ENCODE assay signal across 18 cellular contexts in the genomic region with DNA sequence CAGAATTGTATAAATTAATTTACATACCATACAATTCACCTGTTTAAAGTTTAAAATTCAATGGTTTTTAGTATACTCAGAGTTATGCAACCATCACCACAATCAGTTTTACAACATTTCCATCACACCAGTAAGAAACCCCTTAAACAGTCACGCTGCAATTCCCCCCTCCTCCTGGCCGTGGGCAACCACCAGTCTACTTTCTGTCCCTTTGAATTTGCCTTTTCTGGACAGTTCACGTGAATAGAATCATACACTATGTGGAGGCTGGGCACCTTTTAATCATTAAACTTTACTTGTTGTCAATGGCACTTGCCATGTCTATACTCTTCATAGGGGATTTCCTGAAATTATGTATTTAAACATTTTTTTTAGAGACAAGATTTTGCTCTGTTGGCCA. TPM values are rescaled to one million over a fixed set of nuclear protein-coding genes. Genes with fewer than 3 reads are reported as not detected.
A peak's percentile ranks its signal among the peaks of the same experiment; 100 is the strongest.
DNase-seq lines count a peak whose midpoint lies in the region; ATAC-seq, FAIRE-seq and TF ChIP-seq lines count a peak whose summit lies in the region.
"Had no signal": no experiment of that assay in that cellular context is flagged by ENCODE, and none has a peak within 500 bp of the region (broad histone marks: within the 10 kb centered on the region; RNA-seq: fewer than 3 reads in every experiment).

No MANE protein-coding gene starts in this region.

- POLR2A ChIA-PET in H1 (lab: Charles Lee; ENCODE audit: partially characterized antibody): no interaction called here
- POLR2A ChIA-PET in GM10248 (lab: Yijun Ruan, JAX): no interaction called here

- no peak overlapping the region for H2BK12ac ChIP-seq in H1 (ENCODE audit: low read depth, low read length)

- TF ChIP-seq CTCF in H1 (IDR thresholded peaks at IDR 0.05; ENCODE audit: control extremely low read depth in 1 of 3, insufficient read depth in 1 of 3, low read depth in 1 of 3, low read length in 3 of 3) (no peak), ovary (IDR thresholded peaks at IDR 0.05) (no peak), GM10248 (IDR thresholded peaks at IDR 0.05; ENCODE audit: control extremely low read depth, extremely low read depth, low read depth, missing control alignments) (no peak)

- H3K4me2 ChIP-seq in H1 (ENCODE audit: insufficient read depth in 1 of 2, low read depth in 2 of 2, low read length in 2 of 2): no peak overlapping the region

- no peaks in the 10 kb centered on the region for H3K79me1 ChIP-seq in H1 (ENCODE audit: low read depth, low read length)

- no peaks in the 10 kb centered on the region for H4K20me1 ChIP-seq in H1 (replicated peaks in 1 of 2; ENCODE audit: control insufficient read depth in 1 of 2, insufficient read depth in 2 of 2, low read length in 2 of 2)

- intact Hi-C loops in ovary (cut with DNase I): no loop called here

- H2BK15ac ChIP-seq in H1 (ENCODE audit: low read length): no peak overlapping the region

- H3K36me3 ChIP-seq in H1 (ENCODE audit: control insufficient read depth in 2 of 4, insufficient read depth in 4 of 4, low read length in 3 of 4) (no peaks in the 10 kb centered on the region), ovary (no peaks in the 10 kb centered on the region)
- H3K36me3 ChIP-seq: MG63, right atrium auricular region, SJSA1, suprapubic skin had no signal

- H4K8ac ChIP-seq in H1 (ENCODE audit: extremely low read depth, insufficient read depth, low read length): peak overlapping the region; percentile 51; the same call in 1 of the 2 replicates

- FAIRE-seq in H1 (lab: Jason Lieb, UNC): no peak

- H2BK20ac ChIP-seq in H1 (ENCODE audit: low read length): no peak overlapping the region

- H3K4ac ChIP-seq in H1 (replicated peaks; ENCODE audit: insufficient read length, low read depth, low read length): no peak overlapping the region

- ATAC-seq in GM18511 (IDR thresholded peaks at IDR 0.05; ENCODE audit: unreplicated experiment) (peak; percentile 84), GM21528 (IDR thresholded peaks at IDR 0.05; ENCODE audit: low FRiP score, unreplicated experiment) (peak; percentile 63), HG03175 (IDR thresholded peaks at IDR 0.05; ENCODE audit: unreplicated experiment) (peak; percentile 83), HG03565 (IDR thresholded peaks at IDR 0.05; ENCODE audit: unreplicated experiment) (no peak)
- ATAC-seq: activated T-cell treated with anti-CD3 and anti-CD28 coated beads, Interleukin-2, amount 50 U/mL, for 4 hours had no signal

- DNase-seq in H1 (ENCODE audit: low read depth in 1 of 2, low spot score in 2 of 2) (no peak), ovary (no peak), GM10248 (ENCODE audit: extremely low spot score) (no peak)
- DNase-seq in effector CD4-positive, alpha-beta T cell: no peak
- DNase-seq: activated T-cell treated with anti-CD3 and anti-CD28 coated beads, Interleukin-2, amount 50 U/mL, for 4 hours; CD4-positive, alpha-beta memory T cell; GOT3; islet precursor cell; MG63; NCI-H524 treated with DMSO at 0.1 percent for 48 hours had no signal

- H4K5ac ChIP-seq in H1 (ENCODE audit: insufficient read length, low read depth, low read length): no peak overlapping the region

- TF ChIP-seq RAD21 in H1 (IDR thresholded peaks at IDR 0.05 in 1 of 2, conservative IDR thresholded peaks at IDR 0.05 in 1 of 2; ENCODE audit: low read depth in 2 of 2, low read length in 2 of 2): no peak

- H3K56ac ChIP-seq in H1 (replicated peaks; ENCODE audit: insufficient read length, low read depth, low read length): no peak overlapping the region

- TF ChIP-seq POLR2A in H1 (IDR thresholded peaks at IDR 0.05; ENCODE audit: control extremely low read depth in 1 of 2, low read depth in 2 of 2, low read length in 2 of 2): no peak
- TF ChIP-seq POLR2A in ovary (IDR thresholded peaks at IDR 0.05): no peak

- H3K9me3 ChIP-seq in H1 (ENCODE audit: insufficient read depth in 2 of 2, low read depth in 1 of 2, low read length in 1 of 2) (no peaks in the 10 kb centered on the region), ovary (no peaks in the 10 kb centered on the region)
- H3K9me3 ChIP-seq: MG63, right atrium auricular region, SJSA1, suprapubic skin had no signal

- no peak overlapping the region for H2AFZ ChIP-seq in H1 (ENCODE audit: low read length)

- H3K4me1 ChIP-seq in H1 (replicated peaks in 1 of 4; ENCODE audit: control insufficient read depth in 3 of 4, insufficient read depth in 4 of 4, low read length in 3 of 4) (peaks cover 0 to 2% (median 0%) of the 10 kb centered on the region in 4 experiments; a peak in 1 of 7 replicates), ovary (ENCODE audit: insufficient read depth) (no peaks in the 10 kb centered on the region)
- H3K4me1 ChIP-seq: right atrium auricular region, SJSA1 had no signal

- H3K27ac ChIP-seq in H1 (ENCODE audit: low read depth, low read length) (no peak overlapping the region), ovary (no peak overlapping the region)
- H3K27ac ChIP-seq: right atrium auricular region, SJSA1, suprapubic skin, VCaP had no signal

- H3K23me2 ChIP-seq in H1 (ENCODE audit: low read depth, low read length): no peaks in the 10 kb centered on the region

- no peak overlapping the region for H3K23ac ChIP-seq in H1 (ENCODE audit: insufficient read length)

- TF ChIP-seq EP300 in H1 (IDR thresholded peaks at IDR 0.05; ENCODE audit: borderline replicate concordance in 1 of 2, low read depth in 2 of 2, low read length in 2 of 2) (no peak), ovary (IDR thresholded peaks at IDR 0.05) (no peak)

- H3K4me3 ChIP-seq in H1 (ENCODE audit: extremely low read depth in 1 of 4, insufficient read depth in 2 of 4, low read depth in 3 of 4, low read length in 4 of 4) (no peak overlapping the region), ovary (no peak overlapping the region)
- H3K4me3 ChIP-seq: MG63, right atrium auricular region, SJSA1, suprapubic skin had no signal

- H3K14ac ChIP-seq in H1 (ENCODE audit: insufficient read length): no peak overlapping the region

- H3K79me2 ChIP-seq in H1 (ENCODE audit: control insufficient read depth in 1 of 2, insufficient read depth in 2 of 2, low read length in 2 of 2): no peaks in the 10 kb centered on the region

- H3K27me3 ChIP-seq in H1 (replicated peaks in 1 of 4; ENCODE audit: control insufficient read depth in 3 of 4, extremely low read depth in 1 of 4, insufficient read depth in 3 of 4, low read length in 3 of 4): no peaks in the 10 kb centered on the region
- no peaks in the 10 kb centered on the region for H3K27me3 ChIP-seq in ovary
- H3K27me3 ChIP-seq: MG63, right atrium auricular region, SJSA1, suprapubic skin had no signal

- CTCF ChIA-PET in H1 (lab: Charles Lee; ENCODE audit: partially characterized antibody): interaction anchor here (0.6 kb wide), 1 partner anchor 473 kb away, joined by 3 read pairs; no protein-coding TSS in a partner anchor
- CTCF ChIA-PET in GM10248 (lab: Yijun Ruan, JAX): interaction anchor here (0.6 kb wide), 1 partner anchor 477 kb away, joined by 3 read pairs; no protein-coding TSS in a partner anchor

- no peak overlapping the region for H4K91ac ChIP-seq in H1 (replicated peaks; ENCODE audit: insufficient read length, low read length)

- WGBS in H1 (ENCODE audit: extremely low coverage in 1 of 2, insufficient coverage in 1 of 2, insufficient read length in 1 of 2, insufficient replicate concordance in 2 of 2, low coverage in 1 of 2, low lambda C conversion rate in 2 of 2, missing lambda C conversion rate in 1 of 2), 2 experiments: 90% methylated on average over 3 of the region's 3 CpGs; no CpG with 5 or more reads in 1 of the 2 experiments
- 76 to 78% (median 76%) methylated on average over 3 of the region's 3 CpGs for WGBS in ovary, 3 donors

- H2AK5ac ChIP-seq in H1 (ENCODE audit: low read depth, low read length): no peak overlapping the region

- no peak overlapping the region for H2BK120ac ChIP-seq in H1 (replicated peaks; ENCODE audit: low read depth, low read length)

- no peak overlapping the region for H3K18ac ChIP-seq in H1 (ENCODE audit: extremely low read depth, low read length)

- no peak overlapping the region for H3K9ac ChIP-seq in H1 (replicated peaks in 1 of 4; ENCODE audit: extremely low read depth in 1 of 4, low read depth in 3 of 4, low read length in 3 of 4)

- no peak overlapping the region for H2BK5ac ChIP-seq in H1 (ENCODE audit: low read depth, low read length)

TF ChIP-seq in H1, 55 proteins besides CTCF, POLR2A, EP300 and RAD21 (continues in another document):
- no peak for TF ChIP-seq BCL11A (IDR thresholded peaks at IDR 0.05; ENCODE audit: low read depth in 2 of 2, low read length in 2 of 2)
- TF ChIP-seq, protein P1, sequence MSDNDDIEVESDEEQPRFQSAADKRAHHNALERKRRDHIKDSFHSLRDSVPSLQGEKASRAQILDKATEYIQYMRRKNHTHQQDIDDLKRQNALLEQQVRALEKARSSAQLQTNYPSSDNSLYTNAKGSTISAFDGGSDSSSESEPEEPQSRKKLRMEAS (IDR thresholded peaks at IDR 0.05): no peak
- no peak for TF ChIP-seq TAF1 (IDR thresholded peaks at IDR 0.05; ENCODE audit: low read depth, low read length)
- TF ChIP-seq TEAD4 (IDR thresholded peaks at IDR 0.05; ENCODE audit: low read depth, low read length): no peak
- no peak for TF ChIP-seq RXRA (IDR thresholded peaks at IDR 0.05; ENCODE audit: insufficient read depth, low read depth, low read length)
- no peak for TF ChIP-seq TCF12 (IDR thresholded peaks at IDR 0.05; ENCODE audit: low read depth, low read length)
- TF ChIP-seq MAFK (IDR thresholded peaks at IDR 0.05; ENCODE audit: low read depth, low read length): no peak
- TF ChIP-seq BRCA1 (IDR thresholded peaks at IDR 0.05; ENCODE audit: low read depth, low read length): no peak
- TF ChIP-seq KDM5A (IDR thresholded peaks at IDR 0.05; ENCODE audit: low read length): no peak
- no peak for TF ChIP-seq POU5F1 (IDR thresholded peaks at IDR 0.05; ENCODE audit: low read depth, low read length)
- no peak for TF ChIP-seq JUN (IDR thresholded peaks at IDR 0.05; ENCODE audit: low read depth, low read length)
- TF ChIP-seq EZH2 (IDR thresholded peaks at IDR 0.05; ENCODE audit: low read depth, low read length, severe bottlenecking): no peak
- no peak for TF ChIP-seq CTBP2 (IDR thresholded peaks at IDR 0.05; ENCODE audit: borderline replicate concordance, insufficient read depth, insufficient read length, low read length)
- TF ChIP-seq CEBPB (IDR thresholded peaks at IDR 0.05; ENCODE audit: low read depth, low read length): no peak

RNA-seq across cellular contexts. Expression of a gene that starts 20.1 kb away (rescaled TPM):
- total RNA-seq in H1 (2021; fragmentation: NEBNext Ultra II Directional; extraction: Animal tissue kit (Norgen Biotek cat#: 25700)): 37.5 TPM in 2 replicates
- 9.8 and 14.8 TPM in 2 replicates for polyA plus RNA-seq in H1 (2011; rRNA removed)
- 17.2 TPM for polyA plus RNA-seq in H1 (2011; cell fraction: cytosol; rRNA removed)
- polyA plus RNA-seq in H1 (2011; cell fraction: nucleus; rRNA removed): 5.7 TPM
- 20.1 to 31.4 TPM (median 23.6 TPM) in 4 replicates for polyA plus RNA-seq in H1 (2012, experiment 1 of 2)
- polyA plus RNA-seq in H1 (2012, experiment 2 of 2): 1.9 TPM
- 23.1 TPM for polyA plus RNA-seq in H1 (2013, experiment 1 of 2)
- polyA plus RNA-seq in H1 (2013, experiment 2 of 2): 23.0 TPM
- 20.3 and 20.4 TPM in 2 replicates for polyA minus RNA-seq in H1 (2011; rRNA and poly(A)+ RNA removed)
- 16.1 TPM for polyA minus RNA-seq in H1 (2011; cell fraction: cytosol; rRNA and poly(A)+ RNA removed)
- 18.2 TPM for polyA minus RNA-seq in H1 (2011; cell fraction: nucleus; rRNA and poly(A)+ RNA removed)
- 10 to 100 TPM; 14.1 to 23.7 (median 19.8) TPM for total RNA-seq in ovary
- 10 to 100 TPM; 14.5 to 23.0 TPM for polyA plus RNA-seq in ovary
